ENCODE assay signal across 8 cellular contexts in genomic region chr12:46071769-46072624, GRCh38.
DNase-seq lines count a peak whose midpoint lies in the region; ATAC-seq and TF ChIP-seq lines count a peak whose summit lies in the region.

No MANE protein-coding gene starts in this region.

- DNase-seq in DMS153 (lab: John Stamatoyannopoulos, UW) (peak; percentile 46), HUDEP-2 (lab: John Stamatoyannopoulos, UW; ENCODE audit: unreplicated experiment in 76 of 76) (peak in 69 of 76 experiments; percentile 2 to 79 (median 49)), activated T-cell treated with anti-CD3 and anti-CD28 coated beads for 1 hour (ENCODE audit: low read depth) (peak; percentile 48), esophagus muscularis mucosa (ENCODE audit: extremely low spot score) (no peak), nephron progenitor cell (peak; percentile 64)
- peak; percentile 61 to 73 for DNase-seq in stimulated activated naive CD8-positive, alpha-beta T cell treated with anti-CD3 and anti-CD28 coated beads, Interleukin-15, amount 100 ng/mL, for 72 hours

- WGBS in esophagus muscularis mucosa: 39% methylated on average over 8 of the region's 8 CpGs

- H3K27me3 ChIP-seq in OCI-LY1 (ENCODE audit: insufficient read depth, low read length) (no peaks in the 10 kb centered on the region), esophagus muscularis mucosa (no peaks in the 10 kb centered on the region)

- H3K4me3 ChIP-seq in OCI-LY1 (ENCODE audit: low read depth, low read length, poor library complexity, severe bottlenecking) (no peak overlapping the region), esophagus muscularis mucosa (peak overlapping the region in 1 of 4 donors; percentile 6)

- H3K79me2 ChIP-seq in OCI-LY1 (ENCODE audit: insufficient read depth, low read length): no peaks in the 10 kb centered on the region

- H2AFZ ChIP-seq in OCI-LY1 (ENCODE audit: low read length): peak overlapping the region; percentile 93

- H3K9me3 Mint-ChIP-seq in nephron progenitor cell: no peaks in the 10 kb centered on the region
- no peaks in the 10 kb centered on the region for H3K9me3 Mint-ChIP-seq in stimulated activated naive CD8-positive, alpha-beta T cell treated with anti-CD3 and anti-CD28 coated beads, Interleukin-15, amount 100 ng/mL, for 72 hours

- intact Hi-C loops in esophagus muscularis mucosa (cut with DNase I): loop anchor here (10.0 kb wide), 1 partner anchor 943 kb away; no protein-coding TSS in a partner anchor

- no peak for TF ChIP-seq POLR2A in esophagus muscularis mucosa (IDR thresholded peaks at IDR 0.05; ENCODE audit: low read depth)

- ATAC-seq in GM21447 (IDR thresholded peaks at IDR 0.05; ENCODE audit: unreplicated experiment): peak; percentile 91
- peak; percentile 94 for ATAC-seq in stimulated activated naive CD8-positive, alpha-beta T cell treated with anti-CD3 and anti-CD28 coated beads, Interleukin-15, amount 100 ng/mL, for 72 hours

- TF ChIP-seq CTCF in OCI-LY1 (IDR thresholded peaks at IDR 0.05; ENCODE audit: low read length): peak; percentile 98
- peak; percentile 78 to 91 (median 90) for TF ChIP-seq CTCF in esophagus muscularis mucosa (IDR thresholded peaks at IDR 0.05)
- TF ChIP-seq CTCF in nephron progenitor cell (IDR thresholded peaks at IDR 0.05): peak; percentile 95

- H3K27ac ChIP-seq in OCI-LY1 (ENCODE audit: low read depth, low read length, poor library complexity, severe bottlenecking) (peak overlapping the region; percentile 50), esophagus muscularis mucosa (replicated peaks in 1 of 4) (no peak overlapping the region)

- no peaks in the 10 kb centered on the region; the same call in 1 of the 2 replicates for H3K9me3 ChIP-seq in OCI-LY1 (ENCODE audit: low read length)
- H3K9me3 ChIP-seq in esophagus muscularis mucosa: no peaks in the 10 kb centered on the region

- no peak overlapping the region for H3K4me3 Mint-ChIP-seq in nephron progenitor cell
- H3K4me3 Mint-ChIP-seq in stimulated activated naive CD8-positive, alpha-beta T cell treated with anti-CD3 and anti-CD28 coated beads, Interleukin-15, amount 100 ng/mL, for 72 hours: peak overlapping the region; percentile 41 to 54

- H3K4me2 ChIP-seq in OCI-LY1 (ENCODE audit: low read length): peak overlapping the region; percentile 36

- peaks cover 11% of the 10 kb centered on the region for H3K4me1 Mint-ChIP-seq in nephron progenitor cell
- peaks cover 9% of the 10 kb centered on the region for H3K4me1 Mint-ChIP-seq in stimulated activated naive CD8-positive, alpha-beta T cell treated with anti-CD3 and anti-CD28 coated beads, Interleukin-15, amount 100 ng/mL, for 72 hours

- peaks cover 16% of the 10 kb centered on the region for H3K4me1 ChIP-seq in OCI-LY1 (ENCODE audit: insufficient read depth, low read length, severe bottlenecking)
- H3K4me1 ChIP-seq in esophagus muscularis mucosa: peaks cover 8 to 11% (median 10%) of the 10 kb centered on the region in 4 donors

- H3K27me3 Mint-ChIP-seq in nephron progenitor cell (ENCODE audit: low read depth, poor library complexity): peaks cover 8% of the 10 kb centered on the region
- H3K27me3 Mint-ChIP-seq in stimulated activated naive CD8-positive, alpha-beta T cell treated with anti-CD3 and anti-CD28 coated beads, Interleukin-15, amount 100 ng/mL, for 72 hours: no peaks in the 10 kb centered on the region

- no peaks in the 10 kb centered on the region for H3K9me2 ChIP-seq in OCI-LY1 (ENCODE audit: low read depth, low read length)

- TF ChIP-seq EP300 in esophagus muscularis mucosa (IDR thresholded peaks at IDR 0.05): no peak

- H3K27ac Mint-ChIP-seq in nephron progenitor cell: no peak overlapping the region
- H3K27ac Mint-ChIP-seq in stimulated activated naive CD8-positive, alpha-beta T cell treated with anti-CD3 and anti-CD28 coated beads, Interleukin-15, amount 100 ng/mL, for 72 hours: peak overlapping the region; percentile 81 to 85

- no peaks in the 10 kb centered on the region for H3K36me3 Mint-ChIP-seq in nephron progenitor cell (ENCODE audit: low read depth)

- H3K36me3 ChIP-seq in OCI-LY1 (ENCODE audit: insufficient read depth, low read length): no peaks in the 10 kb centered on the region
- H3K36me3 ChIP-seq in esophagus muscularis mucosa: no peaks in the 10 kb centered on the region

- peak overlapping the region; percentile 18; the same call in 1 of the 2 replicates for H3K9ac ChIP-seq in OCI-LY1 (ENCODE audit: low read length)

- H3F3A ChIP-seq in OCI-LY1 (ENCODE audit: insufficient read depth, low read length): no peaks in the 10 kb centered on the region

- H4K20me1 ChIP-seq in OCI-LY1 (ENCODE audit: insufficient read depth, low read length): no peaks in the 10 kb centered on the region
